Comparison of ENCODE assay signal across 19 cellular contexts in genomic region chr10:46559231-46559671, GRCh38. TPM values are rescaled to one million over a fixed set of nuclear protein-coding genes. Genes with fewer than 3 reads are reported as not detected.
DNase-seq lines count a peak whose midpoint lies in the region; ATAC-seq and TF ChIP-seq lines count a peak whose summit lies in the region.
"Had no signal": no experiment of that assay in that cellular context is flagged by ENCODE, and none has a peak within 500 bp of the region (broad histone marks: within the 10 kb centered on the region; RNA-seq: fewer than 3 reads in every experiment).

No MANE protein-coding gene starts in this region.

- H3K9me3 ChIP-seq in heart right ventricle, result no peaks in the 10 kb centered on the region
- H3K9me3 ChIP-seq: body of pancreas, MG63, prostate gland, thyroid gland had no signal

- no peak overlapping the region for H3K27ac Mint-ChIP-seq in effector memory CD8-positive, alpha-beta T cell
- H3K27ac Mint-ChIP-seq in natural killer cell treated with Interleukin-12 subunit alpha and Interleukin-12 subunit beta and Interleukin-15 and Interleukin-18, amount 100 ng/mL, for 72 hours, result no peak overlapping the region
- no peak overlapping the region for H3K27ac Mint-ChIP-seq in type B pancreatic cell
- H3K27ac Mint-ChIP-seq: activated naive CD8-positive, alpha-beta T cell; CD4-positive, alpha-beta T cell; IgD-negative memory B cell had no signal

- no peaks in the 10 kb centered on the region for H3K36me3 ChIP-seq in heart right ventricle
- H3K36me3 ChIP-seq: MG63, prostate gland, thyroid gland had no signal

- WGBS in heart right ventricle, 2 donors, result 91 to 94% methylated on average over 5 of the region's 5 CpGs

- H3K27me3 ChIP-seq in heart right ventricle, result peaks cover 30 to 70% (median 70%) of the 10 kb centered on the region in 7 donors
- H3K27me3 ChIP-seq: body of pancreas, thyroid gland had no signal

- ATAC-seq in Right ventricle myocardium inferior (no peak), heart right ventricle (no peak)
- ATAC-seq in effector memory CD8-positive, alpha-beta T cell (replicated peaks), result no peak
- ATAC-seq in natural killer cell treated with Interleukin-12 subunit alpha and Interleukin-12 subunit beta and Interleukin-15 and Interleukin-18, amount 100 ng/mL, for 72 hours, result no peak
- ATAC-seq: body of pancreas, foreskin keratinocyte had no signal

- H3K4me1 Mint-ChIP-seq in effector memory CD8-positive, alpha-beta T cell (ENCODE audit: low read depth in 2 of 2), result peaks cover 3 to 8% of the 10 kb centered on the region in 2 donors
- peaks cover 0 to 2% of the 10 kb centered on the region in 2 donors for H3K4me1 Mint-ChIP-seq in natural killer cell treated with Interleukin-12 subunit alpha and Interleukin-12 subunit beta and Interleukin-15 and Interleukin-18, amount 100 ng/mL, for 72 hours (ENCODE audit: low read depth in 2 of 2)
- no peaks in the 10 kb centered on the region for H3K4me1 Mint-ChIP-seq in type B pancreatic cell (ENCODE audit: unreplicated experiment)

- H3K36me3 Mint-ChIP-seq in effector memory CD8-positive, alpha-beta T cell (ENCODE audit: insufficient read depth), result no peaks in the 10 kb centered on the region
- H3K36me3 Mint-ChIP-seq in natural killer cell treated with Interleukin-12 subunit alpha and Interleukin-12 subunit beta and Interleukin-15 and Interleukin-18, amount 100 ng/mL, for 72 hours, result no peaks in the 10 kb centered on the region
- no peaks in the 10 kb centered on the region for H3K36me3 Mint-ChIP-seq in type B pancreatic cell
- H3K36me3 Mint-ChIP-seq: activated naive CD8-positive, alpha-beta T cell had no signal

- intact Hi-C loops in Right ventricle myocardium inferior (cut with DNase I) (no loop called here), heart right ventricle (cut with DNase I) (no loop called here)

- H3K9me3 Mint-ChIP-seq in effector memory CD8-positive, alpha-beta T cell, result no peaks in the 10 kb centered on the region
- H3K9me3 Mint-ChIP-seq in natural killer cell treated with Interleukin-12 subunit alpha and Interleukin-12 subunit beta and Interleukin-15 and Interleukin-18, amount 100 ng/mL, for 72 hours, result no peaks in the 10 kb centered on the region
- H3K9me3 Mint-ChIP-seq in type B pancreatic cell, result no peaks in the 10 kb centered on the region
- H3K9me3 Mint-ChIP-seq: CD4-positive, alpha-beta T cell had no signal

- peaks cover 0 to 9% (median 7%) of the 10 kb centered on the region in 9 donors for H3K4me1 ChIP-seq in heart right ventricle
- H3K4me1 ChIP-seq: foreskin keratinocyte had no signal

- no peak overlapping the region for H3K4me3 ChIP-seq in heart right ventricle
- H3K4me3 ChIP-seq: body of pancreas, MG63, prostate gland, thyroid gland had no signal

- no peaks in the 10 kb centered on the region for H3K27me3 Mint-ChIP-seq in effector memory CD8-positive, alpha-beta T cell
- H3K27me3 Mint-ChIP-seq in natural killer cell treated with Interleukin-12 subunit alpha and Interleukin-12 subunit beta and Interleukin-15 and Interleukin-18, amount 100 ng/mL, for 72 hours, result peaks cover 0 to 3% of the 10 kb centered on the region in 2 donors
- H3K27me3 Mint-ChIP-seq in type B pancreatic cell, result peaks cover 7% of the 10 kb centered on the region
- H3K27me3 Mint-ChIP-seq: CD4-positive, alpha-beta T cell had no signal

- peak; percentile 58 for DNase-seq in Right ventricle myocardium inferior (ENCODE audit: missing footprints)
- no peak for DNase-seq in heart right ventricle
- DNase-seq in effector memory CD8-positive, alpha-beta T cell, result peak in 2 of 3 experiments; percentile 0
- peak; percentile 51 for DNase-seq in natural killer cell treated with Interleukin-12 subunit alpha and Interleukin-12 subunit beta and Interleukin-15 and Interleukin-18, amount 100 ng/mL, for 72 hours (ENCODE audit: low spot score)
- DNase-seq in type B pancreatic cell (ENCODE audit: extremely low spot score, unreplicated experiment), result peak; percentile 69
- DNase-seq in DMS79 (lab: John Stamatoyannopoulos, UW), result no peak
- DNase-seq in NCI-H446 (lab: John Stamatoyannopoulos, UW), result no peak
- DNase-seq in nucleus accumbens (lab: John Stamatoyannopoulos, UW), result no peak
- DNase-seq: CD4-positive, alpha-beta T cell; foreskin keratinocyte; MG63; NCI-H187 had no signal

- no peak overlapping the region for H3K4me3 Mint-ChIP-seq in effector memory CD8-positive, alpha-beta T cell
- no peak overlapping the region for H3K4me3 Mint-ChIP-seq in natural killer cell treated with Interleukin-12 subunit alpha and Interleukin-12 subunit beta and Interleukin-15 and Interleukin-18, amount 100 ng/mL, for 72 hours
- H3K4me3 Mint-ChIP-seq in type B pancreatic cell, result no peak overlapping the region
- H3K4me3 Mint-ChIP-seq: activated naive CD8-positive, alpha-beta T cell; CD4-positive, alpha-beta T cell; IgD-negative memory B cell had no signal

- no peak overlapping the region for H3K27ac ChIP-seq in heart right ventricle
- H3K27ac ChIP-seq: body of pancreas, foreskin keratinocyte, HL-60, prostate gland, thyroid gland had no signal

- TF ChIP-seq CTCF in heart right ventricle (IDR thresholded peaks at IDR 0.05), result no peak
- no peak for TF ChIP-seq CTCF in type B pancreatic cell (conservative IDR thresholded peaks at IDR 0.05)

RNA-seq across cellular contexts. Expression of gene GPRIN2, which starts 2.8 kb away (rescaled TPM):
- total RNA-seq in Right ventricle myocardium inferior (not detected), heart right ventricle (under 1 TPM in 1 of 10 donors, not detected in 9; 0.13 TPM), type B pancreatic cell (ENCODE audit: low replicate concordance) (4.4 and 7.0 TPM in 2 replicates)
- polyA plus RNA-seq in heart right ventricle, result not detected
- not detected for total RNA-seq in natural killer cell treated with Interleukin-12 subunit alpha and Interleukin-12 subunit beta and Interleukin-15 and Interleukin-18, amount 100 ng/mL, for 72 hours
- total RNA-seq: CD4-positive, alpha-beta T cell; myocyte had no signal
- polyA plus RNA-seq: IgD-negative memory B cell had no signal

RNA-seq across cellular contexts. Expression of gene SYT15, which starts 19.7 kb away (rescaled TPM):
- total RNA-seq in Right ventricle myocardium inferior (3.2 TPM), heart right ventricle (1 to 10 TPM; 1.3 to 4.1 (median 2.9) TPM), type B pancreatic cell (ENCODE audit: low replicate concordance) (1.2 and 1.3 TPM in 2 replicates)
- 1 to 10 TPM in 1 of 2 donors, under 1 TPM in 1; 0.87 to 3.7 TPM for polyA plus RNA-seq in heart right ventricle
- total RNA-seq in natural killer cell treated with Interleukin-12 subunit alpha and Interleukin-12 subunit beta and Interleukin-15 and Interleukin-18, amount 100 ng/mL, for 72 hours, result 1 to 10 TPM in 1 of 2 donors, under 1 TPM in 1; 0.81 to 1.9 TPM

Comparison
In these comparisons a context has a peak if more than half of its experiments do, and no peak if none do; other contexts are left out.
1. DNase-seq: peak in Right ventricle myocardium inferior (single experiment), effector memory CD8-positive, alpha-beta T cell (2 of 3), natural killer cell treated with Interleukin-12 subunit alpha and Interleukin-12 subunit beta and Interleukin-15 and Interleukin-18, amount 100 ng/mL, for 72 hours (single experiment) and type B pancreatic cell (single experiment); none in heart right ventricle (0 of 2), DMS79 (single experiment), NCI-H446 (0 of 2) and nucleus accumbens (0 of 56).